Comparison of ENCODE assay signal across 25 cellular contexts in genomic region chr18:6096747-6097146, GRCh38.
DNase-seq lines count a peak whose midpoint lies in the region; FAIRE-seq and TF ChIP-seq lines count a peak whose summit lies in the region.
"Had no signal": no experiment of that assay in that cellular context is flagged by ENCODE, and none has a peak within 500 bp of the region (broad histone marks: within the 10 kb centered on the region; RNA-seq: fewer than 3 reads in every experiment).

No MANE protein-coding gene starts in this region.

- peak overlapping the region; percentile 94 for H2AFZ ChIP-seq in neural progenitor cell (replicated peaks)
- H2AFZ ChIP-seq in osteoblast (ENCODE audit: low read length) = no peak overlapping the region

- H3K27ac ChIP-seq in neural progenitor cell (no peak overlapping the region), osteoblast (ENCODE audit: low read depth, low read length) (no peak overlapping the region), coronary artery (no peak overlapping the region), caudate nucleus (ENCODE audit: low read depth, low read length) (no peak overlapping the region)
- H3K27ac ChIP-seq: A549; BLaER1 treated with 17β-estradiol and CSF1 and Interleukin-3, amounts not matched to agents 10 nM and 100 nM had no signal

- no peaks in the 10 kb centered on the region for H4K20me1 ChIP-seq in neural progenitor cell (ENCODE audit: low read depth)
- H4K20me1 ChIP-seq in osteoblast (ENCODE audit: insufficient read depth, low read length) = no peaks in the 10 kb centered on the region
- H4K20me1 ChIP-seq: BLaER1 treated with 17β-estradiol and CSF1 and Interleukin-3, amounts not matched to agents 10 nM and 100 nM had no signal

- peaks cover 15% of the 10 kb centered on the region for H3K4me1 ChIP-seq in neural progenitor cell
- H3K4me1 ChIP-seq in osteoblast (ENCODE audit: insufficient read depth, low read length) = no peaks in the 10 kb centered on the region
- H3K4me1 ChIP-seq: A549; BE2C; BLaER1 treated with 17β-estradiol and CSF1 and Interleukin-3, amounts not matched to agents 10 nM and 100 nM had no signal

- peak overlapping the region; percentile 46 for H3K4me2 ChIP-seq in neural progenitor cell
- H3K4me2 ChIP-seq in osteoblast (ENCODE audit: insufficient read depth, low read length) = no peak overlapping the region
- H3K4me2 ChIP-seq: A549; BLaER1 treated with 17β-estradiol and CSF1 and Interleukin-3, amounts not matched to agents 10 nM and 100 nM had no signal

- peak overlapping the region; percentile 57 for H3K27ac Mint-ChIP-seq in neural progenitor cell
- no peak overlapping the region for H3K27ac Mint-ChIP-seq in activated T-cell treated with anti-CD3 and anti-CD28 coated beads, Interleukin-2, amount 50 U/mL, for 24 hours
- H3K27ac Mint-ChIP-seq: CD14-positive monocyte; CD4-positive, alpha-beta T cell; CD8-positive, alpha-beta memory T cell; H9 had no signal

- H3K4me1 Mint-ChIP-seq in neural progenitor cell = peaks cover 14% of the 10 kb centered on the region
- no peaks in the 10 kb centered on the region for H3K4me1 Mint-ChIP-seq in activated T-cell treated with anti-CD3 and anti-CD28 coated beads, Interleukin-2, amount 50 U/mL, for 24 hours (ENCODE audit: low read depth)
- H3K4me1 Mint-ChIP-seq: CD14-positive monocyte; CD8-positive, alpha-beta memory T cell had no signal

- H3F3A ChIP-seq in neural progenitor cell (ENCODE audit: low read depth) = no peaks in the 10 kb centered on the region

- TF ChIP-seq CTCF in bronchial epithelial cell (IDR thresholded peaks at IDR 0.05; ENCODE audit: insufficient read depth, low read length, severe bottlenecking) (no peak), neural progenitor cell (IDR thresholded peaks at IDR 0.05) (no peak), osteoblast (IDR thresholded peaks at IDR 0.05; ENCODE audit: extremely low read depth, low read depth, low read length) (no peak), coronary artery (IDR thresholded peaks at IDR 0.05) (no peak)

- H3K9me3 ChIP-seq in neural progenitor cell (ENCODE audit: low read depth) (no peaks in the 10 kb centered on the region), osteoblast (ENCODE audit: low read depth, low read length) (no peaks in the 10 kb centered on the region)
- H3K9me3 ChIP-seq: A549, BE2C had no signal

- H3K36me3 ChIP-seq in H7 (replicated peaks; ENCODE audit: control insufficient read depth, insufficient read depth, low read length) = no peaks in the 10 kb centered on the region
- no peaks in the 10 kb centered on the region for H3K36me3 ChIP-seq in bronchial epithelial cell (ENCODE audit: control insufficient read depth, insufficient read depth, low read length)
- no peaks in the 10 kb centered on the region for H3K36me3 ChIP-seq in neural progenitor cell
- H3K36me3 ChIP-seq in osteoblast (ENCODE audit: insufficient read depth, low read length) = no peaks in the 10 kb centered on the region
- H3K36me3 ChIP-seq: BE2C had no signal

- no peaks in the 10 kb centered on the region for H3K36me3 Mint-ChIP-seq in neural progenitor cell
- H3K36me3 Mint-ChIP-seq in activated T-cell treated with anti-CD3 and anti-CD28 coated beads, Interleukin-2, amount 50 U/mL, for 24 hours (ENCODE audit: low read depth) = no peaks in the 10 kb centered on the region
- H3K36me3 Mint-ChIP-seq: CD14-positive monocyte had no signal

- H3K4me3 Mint-ChIP-seq in neural progenitor cell = no peak overlapping the region
- no peak overlapping the region for H3K4me3 Mint-ChIP-seq in activated T-cell treated with anti-CD3 and anti-CD28 coated beads, Interleukin-2, amount 50 U/mL, for 24 hours
- H3K4me3 Mint-ChIP-seq: CD14-positive monocyte; CD4-positive, alpha-beta T cell; CD8-positive, alpha-beta memory T cell; H9 had no signal

- no peak overlapping the region for H3K4me3 ChIP-seq in H7 (ENCODE audit: insufficient read depth, low read depth, low read length)
- no peak overlapping the region for H3K4me3 ChIP-seq in bronchial epithelial cell (ENCODE audit: low read depth, low read length)
- H3K4me3 ChIP-seq in neural progenitor cell = no peak overlapping the region
- H3K4me3 ChIP-seq in osteoblast (ENCODE audit: insufficient read depth, low read length) = no peak overlapping the region
- H3K4me3 ChIP-seq in coronary artery = no peak overlapping the region
- H3K4me3 ChIP-seq: A549; BLaER1 treated with 17β-estradiol and CSF1 and Interleukin-3, amounts not matched to agents 10 nM and 100 nM had no signal

- no peaks in the 10 kb centered on the region for H3K27me3 Mint-ChIP-seq in neural progenitor cell (ENCODE audit: insufficient read depth, low read depth)
- H3K27me3 Mint-ChIP-seq in activated T-cell treated with anti-CD3 and anti-CD28 coated beads, Interleukin-2, amount 50 U/mL, for 24 hours = no peaks in the 10 kb centered on the region
- H3K27me3 Mint-ChIP-seq: CD4-positive, alpha-beta T cell; CD8-positive, alpha-beta memory T cell had no signal

- DNase-seq in H7 = peak; percentile 39
- DNase-seq in bronchial epithelial cell (ENCODE audit: low read depth) = no peak
- DNase-seq in neural progenitor cell (ENCODE audit: low spot score) = peak; percentile 49
- DNase-seq in osteoblast (ENCODE audit: insufficient read length, low spot score, missing footprints) = peak; percentile 61
- DNase-seq in coronary artery (ENCODE audit: low spot score) = no peak
- no peak for DNase-seq in caudate nucleus (lab: John Stamatoyannopoulos, UW)
- no peak for DNase-seq in activated T-cell treated with anti-CD3 and anti-CD28 coated beads, Interleukin-2, amount 50 U/mL, for 24 hours
- DNase-seq: 8988T; ACHN; AML-193; BE2C; CD4-positive, alpha-beta T cell; CD8-positive, alpha-beta memory T cell; DMS 273 treated with DMSO at 0.1 percent for 48 hours; DMS79; EL; GDM1; H9 had no signal

- FAIRE-seq in bronchial epithelial cell (lab: Jason Lieb, UNC) = peak; percentile 47
- FAIRE-seq: A549, D721Med, GM12891, GM18507, H1 had no signal

- no peaks in the 10 kb centered on the region for H3K9me3 Mint-ChIP-seq in neural progenitor cell
- no peaks in the 10 kb centered on the region for H3K9me3 Mint-ChIP-seq in activated T-cell treated with anti-CD3 and anti-CD28 coated beads, Interleukin-2, amount 50 U/mL, for 24 hours
- H3K9me3 Mint-ChIP-seq: CD4-positive, alpha-beta T cell; H9 had no signal

- no peak overlapping the region for H3K9ac ChIP-seq in neural progenitor cell
- H3K9ac ChIP-seq: BLaER1 treated with 17β-estradiol and CSF1 and Interleukin-3, amounts not matched to agents 10 nM and 100 nM had no signal

- H3K79me2 ChIP-seq in neural progenitor cell (ENCODE audit: low read depth) (no peaks in the 10 kb centered on the region), osteoblast (ENCODE audit: insufficient read depth, low read length) (no peaks in the 10 kb centered on the region)

- no peaks in the 10 kb centered on the region for H3K27me3 ChIP-seq in H7 (ENCODE audit: control insufficient read depth, insufficient read depth, low read length)
- H3K27me3 ChIP-seq in bronchial epithelial cell (ENCODE audit: control insufficient read depth, insufficient read depth, low read length) = no peaks in the 10 kb centered on the region
- no peaks in the 10 kb centered on the region for H3K27me3 ChIP-seq in neural progenitor cell
- no peaks in the 10 kb centered on the region for H3K27me3 ChIP-seq in osteoblast (ENCODE audit: insufficient read depth, low read length)
- H3K27me3 ChIP-seq: BE2C; BLaER1 treated with 17β-estradiol and CSF1 and Interleukin-3, amounts not matched to agents 10 nM and 100 nM had no signal

Comparison
In these comparisons a context has a peak if more than half of its experiments do, and no peak if none do; other contexts are left out.
1. DNase-seq: peak in H7 (single experiment), neural progenitor cell (single experiment) and osteoblast (single experiment); none in bronchial epithelial cell (single experiment), coronary artery (single experiment), caudate nucleus (0 of 61) and activated T-cell treated with anti-CD3 and anti-CD28 coated beads, Interleukin-2, amount 50 U/mL, for 24 hours (single experiment).